In the genomic region with DNA sequence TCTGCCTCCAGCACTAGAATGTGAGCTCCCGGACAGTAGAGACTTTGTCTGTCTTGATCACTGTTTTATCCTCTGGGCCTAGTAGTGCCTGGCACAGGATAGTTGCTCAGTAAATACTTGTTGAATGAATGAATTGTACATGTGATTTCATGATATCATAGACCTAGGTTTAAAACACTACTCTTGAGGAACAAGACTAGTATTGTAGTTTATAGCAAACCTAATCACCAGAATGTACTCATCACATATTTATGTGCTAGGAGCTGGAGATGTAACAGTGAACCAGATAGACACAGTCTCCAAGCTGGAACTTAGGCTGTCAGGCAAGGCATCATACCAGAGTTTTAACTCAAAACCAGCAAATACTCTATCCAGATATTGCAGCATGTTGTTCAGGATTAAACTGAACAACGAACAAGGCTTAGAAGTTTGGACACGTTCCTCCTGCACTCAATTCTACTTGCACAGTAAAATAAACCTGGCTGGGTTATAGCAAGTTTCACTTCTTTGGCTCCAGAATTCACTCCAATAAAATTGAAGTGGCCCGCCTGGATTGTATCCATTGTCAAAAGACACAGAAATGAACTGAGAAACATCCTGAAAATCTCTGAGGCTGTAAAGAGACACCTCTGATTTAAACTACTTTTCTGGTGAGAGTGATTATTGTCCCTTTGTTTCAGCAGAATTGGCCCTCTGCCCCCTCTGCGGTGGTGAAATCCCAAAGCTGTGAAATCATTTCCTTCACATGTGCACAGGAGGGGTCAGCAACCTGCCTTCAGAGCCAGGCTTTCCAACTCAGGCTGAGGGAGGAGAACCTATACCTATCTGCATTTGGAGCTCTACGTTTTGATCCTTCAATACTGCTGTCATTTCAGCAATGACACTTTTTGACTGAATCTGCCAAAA, we compare ENCODE assay signal across 9 cellular contexts. TPM values are rescaled to one million over a fixed set of nuclear protein-coding genes. Genes with fewer than 3 reads are reported as not detected.
DNase-seq lines count a peak whose midpoint lies in the region; ATAC-seq and TF ChIP-seq lines count a peak whose summit lies in the region.
"Had no signal": no experiment of that assay in that cellular context is flagged by ENCODE, and none has a peak within 500 bp of the region (broad histone marks: within the 10 kb centered on the region; RNA-seq: fewer than 3 reads in every experiment).

No MANE protein-coding gene starts in this region.

- H3K9me3 Mint-ChIP-seq in HFFc6 = no peaks in the 10 kb centered on the region
- H3K9me3 Mint-ChIP-seq in stimulated activated effector memory CD8-positive, alpha-beta T cell treated with anti-CD3 and anti-CD28 coated beads, Interleukin-12 subunit alpha, Interleukin-12 subunit beta, amount 100 ng/mL, for 72 hours = peaks cover 2% of the 10 kb centered on the region
- H3K9me3 Mint-ChIP-seq in activated T-helper 2 cell treated with anti-CD3 and anti-CD28 coated beads, Interferon-gamma antibody, Interleukin-2, Interleukin-4, amounts not matched to agents 10 μg/mL and 5 μg/mL and 100 μg/mL, durations not matched to agents 14 hours and 24 hours and 36 hours = no peaks in the 10 kb centered on the region
- peaks cover 15% of the 10 kb centered on the region for H3K9me3 Mint-ChIP-seq in osteocyte (ENCODE audit: unreplicated experiment)
- H3K9me3 Mint-ChIP-seq: activated CD4-positive, alpha-beta T cell treated with anti-CD3 and anti-CD28 coated beads, Interleukin-2, amount 10 ng/mL, durations not matched to agents 7 days and 5 days had no signal

- no peak for ATAC-seq in stimulated activated effector memory CD8-positive, alpha-beta T cell treated with anti-CD3 and anti-CD28 coated beads, Interleukin-12 subunit alpha, Interleukin-12 subunit beta, amount 100 ng/mL, for 72 hours
- ATAC-seq in GM18517 (IDR thresholded peaks at IDR 0.05; ENCODE audit: unreplicated experiment) = no peak

- peak; percentile 4 for DNase-seq in HFFc6
- peak; percentile 63 for DNase-seq in astrocyte of the spinal cord (ENCODE audit: low read depth, low spot score)
- peak; percentile 10 for DNase-seq in iPS-NIHi11 (ENCODE audit: low spot score)
- DNase-seq in stimulated activated effector memory CD8-positive, alpha-beta T cell treated with anti-CD3 and anti-CD28 coated beads, Interleukin-12 subunit alpha, Interleukin-12 subunit beta, amount 100 ng/mL, for 72 hours (ENCODE audit: low spot score in 2 of 2) = no peak
- no peak for DNase-seq in activated T-helper 2 cell treated with anti-CD3 and anti-CD28 coated beads, Interferon-gamma antibody, Interleukin-2, Interleukin-4, amounts not matched to agents 10 μg/mL and 5 μg/mL and 100 μg/mL, durations not matched to agents 14 hours and 24 hours and 36 hours (ENCODE audit: low spot score)
- DNase-seq in osteocyte (ENCODE audit: extremely low spot score, unreplicated experiment) = no peak
- no peak for DNase-seq in stimulated activated naive CD4-positive, alpha-beta T cell treated with Interleukin-2 at 50 U/mL for 16 hours (lab: John Stamatoyannopoulos, UW)
- DNase-seq: activated CD4-positive, alpha-beta T cell treated with anti-CD3 and anti-CD28 coated beads, Interleukin-2, amount 10 ng/mL, durations not matched to agents 7 days and 5 days had no signal

- H3K27me3 Mint-ChIP-seq in HFFc6 (ENCODE audit: insufficient read depth) = no peaks in the 10 kb centered on the region
- H3K27me3 Mint-ChIP-seq in activated T-helper 2 cell treated with anti-CD3 and anti-CD28 coated beads, Interferon-gamma antibody, Interleukin-2, Interleukin-4, amounts not matched to agents 10 μg/mL and 5 μg/mL and 100 μg/mL, durations not matched to agents 14 hours and 24 hours and 36 hours (ENCODE audit: low read depth) = no peaks in the 10 kb centered on the region
- H3K27me3 Mint-ChIP-seq in osteocyte (ENCODE audit: unreplicated experiment) = no peaks in the 10 kb centered on the region
- H3K27me3 Mint-ChIP-seq: activated CD4-positive, alpha-beta T cell treated with anti-CD3 and anti-CD28 coated beads, Interleukin-2, amount 10 ng/mL, durations not matched to agents 7 days and 5 days had no signal

- H3K4me3 ChIP-seq in astrocyte of the spinal cord (ENCODE audit: low read depth, low read length) = no peak overlapping the region

- no peak overlapping the region; the same call in 1 of the 2 replicates for H3K27ac Mint-ChIP-seq in HFFc6
- peak overlapping the region; percentile 94 for H3K27ac Mint-ChIP-seq in stimulated activated effector memory CD8-positive, alpha-beta T cell treated with anti-CD3 and anti-CD28 coated beads, Interleukin-12 subunit alpha, Interleukin-12 subunit beta, amount 100 ng/mL, for 72 hours
- no peak overlapping the region for H3K27ac Mint-ChIP-seq in activated T-helper 2 cell treated with anti-CD3 and anti-CD28 coated beads, Interferon-gamma antibody, Interleukin-2, Interleukin-4, amounts not matched to agents 10 μg/mL and 5 μg/mL and 100 μg/mL, durations not matched to agents 14 hours and 24 hours and 36 hours
- H3K27ac Mint-ChIP-seq in osteocyte (ENCODE audit: unreplicated experiment) = no peak overlapping the region
- H3K27ac Mint-ChIP-seq: activated CD4-positive, alpha-beta T cell treated with anti-CD3 and anti-CD28 coated beads, Interleukin-2, amount 10 ng/mL, durations not matched to agents 7 days and 5 days had no signal

- no peaks in the 10 kb centered on the region for H3K36me3 Mint-ChIP-seq in HFFc6 (ENCODE audit: low read depth)
- H3K36me3 Mint-ChIP-seq in stimulated activated effector memory CD8-positive, alpha-beta T cell treated with anti-CD3 and anti-CD28 coated beads, Interleukin-12 subunit alpha, Interleukin-12 subunit beta, amount 100 ng/mL, for 72 hours = peaks cover 13% of the 10 kb centered on the region
- H3K36me3 Mint-ChIP-seq in activated T-helper 2 cell treated with anti-CD3 and anti-CD28 coated beads, Interferon-gamma antibody, Interleukin-2, Interleukin-4, amounts not matched to agents 10 μg/mL and 5 μg/mL and 100 μg/mL, durations not matched to agents 14 hours and 24 hours and 36 hours (ENCODE audit: low read depth) = peaks cover 17% of the 10 kb centered on the region
- no peaks in the 10 kb centered on the region for H3K36me3 Mint-ChIP-seq in osteocyte (ENCODE audit: unreplicated experiment)

- H3K4me1 Mint-ChIP-seq in HFFc6 (ENCODE audit: low read depth) (peaks cover 63% of the 10 kb centered on the region), osteocyte (ENCODE audit: unreplicated experiment) (peaks cover 39% of the 10 kb centered on the region)
- peaks cover 94% of the 10 kb centered on the region for H3K4me1 Mint-ChIP-seq in stimulated activated effector memory CD8-positive, alpha-beta T cell treated with anti-CD3 and anti-CD28 coated beads, Interleukin-12 subunit alpha, Interleukin-12 subunit beta, amount 100 ng/mL, for 72 hours
- peaks cover 84% of the 10 kb centered on the region for H3K4me1 Mint-ChIP-seq in activated T-helper 2 cell treated with anti-CD3 and anti-CD28 coated beads, Interferon-gamma antibody, Interleukin-2, Interleukin-4, amounts not matched to agents 10 μg/mL and 5 μg/mL and 100 μg/mL, durations not matched to agents 14 hours and 24 hours and 36 hours (ENCODE audit: low read depth)

- no peak overlapping the region for H3K4me3 Mint-ChIP-seq in HFFc6
- peak overlapping the region; percentile 29 for H3K4me3 Mint-ChIP-seq in stimulated activated effector memory CD8-positive, alpha-beta T cell treated with anti-CD3 and anti-CD28 coated beads, Interleukin-12 subunit alpha, Interleukin-12 subunit beta, amount 100 ng/mL, for 72 hours
- H3K4me3 Mint-ChIP-seq in activated T-helper 2 cell treated with anti-CD3 and anti-CD28 coated beads, Interferon-gamma antibody, Interleukin-2, Interleukin-4, amounts not matched to agents 10 μg/mL and 5 μg/mL and 100 μg/mL, durations not matched to agents 14 hours and 24 hours and 36 hours (ENCODE audit: low read depth) = no peak overlapping the region
- H3K4me3 Mint-ChIP-seq in osteocyte (ENCODE audit: unreplicated experiment) = no peak overlapping the region
- H3K4me3 Mint-ChIP-seq: activated CD4-positive, alpha-beta T cell treated with anti-CD3 and anti-CD28 coated beads, Interleukin-2, amount 10 ng/mL, durations not matched to agents 7 days and 5 days had no signal

- intact Hi-C loops in activated T-helper 2 cell treated with anti-CD3 and anti-CD28 coated beads, Interferon-gamma antibody, Interleukin-2, Interleukin-4, amounts not matched to agents 10 μg/mL and 5 μg/mL and 100 μg/mL, durations not matched to agents 14 hours and 24 hours and 36 hours (cut with micrococcal nuclease) = no loop called here

- TF ChIP-seq CTCF in HFFc6 (IDR thresholded peaks at IDR 0.05) (no peak), astrocyte of the spinal cord (IDR thresholded peaks at IDR 0.05; ENCODE audit: low read depth, low read length) (no peak), osteocyte (IDR thresholded peaks at IDR 0.05) (no peak)

- in situ Hi-C loops in astrocyte of the spinal cord (cut with HindIII; ENCODE audit: low sequenced_read_pairs) = no loop called here

RNA-seq across cellular contexts. Expression of gene GAB3, which starts 23.2 kb away (rescaled TPM):
- under 1 TPM; 0.05 to 0.50 (median 0.16) TPM for total RNA-seq in HFFc6 (2021; fragmentation: NEBNext Ultra II Directional; extraction: Animal tissue kit (Norgen Biotek cat#: 25700))
- 4.3 and 4.5 TPM in 2 replicates for total RNA-seq in activated T-helper 2 cell treated with anti-CD3 and anti-CD28 coated beads, Interferon-gamma antibody, Interleukin-2, Interleukin-4, amounts not matched to agents 10 μg/mL and 5 μg/mL and 100 μg/mL, durations not matched to agents 14 hours and 24 hours and 36 hours
- total RNA-seq in osteocyte = 0.78 and 1.1 TPM in 2 replicates

RNA-seq across cellular contexts. Expression of gene DKC1, which starts 35.0 kb away (rescaled TPM):
- total RNA-seq in HFFc6 (2021; fragmentation: NEBNext Ultra II Directional; extraction: Animal tissue kit (Norgen Biotek cat#: 25700)) = 10 to 100 TPM; 44.6 to 55.5 (median 51.1) TPM
- 150 TPM in 2 replicates for total RNA-seq in activated T-helper 2 cell treated with anti-CD3 and anti-CD28 coated beads, Interferon-gamma antibody, Interleukin-2, Interleukin-4, amounts not matched to agents 10 μg/mL and 5 μg/mL and 100 μg/mL, durations not matched to agents 14 hours and 24 hours and 36 hours
- 37.5 and 39.9 TPM in 2 replicates for total RNA-seq in osteocyte

Comparison
In these comparisons a context has a peak if more than half of its experiments do, and no peak if none do; other contexts are left out.
1. DNase-seq: peak in HFFc6 (single experiment), astrocyte of the spinal cord (single experiment) and iPS-NIHi11 (single experiment); none in stimulated activated effector memory CD8-positive, alpha-beta T cell treated with anti-CD3 and anti-CD28 coated beads, Interleukin-12 subunit alpha, Interleukin-12 subunit beta, amount 100 ng/mL, for 72 hours (0 of 2), activated T-helper 2 cell treated with anti-CD3 and anti-CD28 coated beads, Interferon-gamma antibody, Interleukin-2, Interleukin-4, amounts not matched to agents 10 μg/mL and 5 μg/mL and 100 μg/mL, durations not matched to agents 14 hours and 24 hours and 36 hours (single experiment), osteocyte (single experiment) and stimulated activated naive CD4-positive, alpha-beta T cell treated with Interleukin-2 at 50 U/mL for 16 hours (single experiment).